Comparison of ENCODE assay signal across 8 cellular contexts in genomic region chr3:48429416-48430358, GRCh38. TPM values are rescaled to one million over a fixed set of nuclear protein-coding genes. Genes with fewer than 3 reads are reported as not detected.
DNase-seq lines count a peak whose midpoint lies in the region; ATAC-seq, FAIRE-seq and TF ChIP-seq lines count a peak whose summit lies in the region.

A gene with protein sequence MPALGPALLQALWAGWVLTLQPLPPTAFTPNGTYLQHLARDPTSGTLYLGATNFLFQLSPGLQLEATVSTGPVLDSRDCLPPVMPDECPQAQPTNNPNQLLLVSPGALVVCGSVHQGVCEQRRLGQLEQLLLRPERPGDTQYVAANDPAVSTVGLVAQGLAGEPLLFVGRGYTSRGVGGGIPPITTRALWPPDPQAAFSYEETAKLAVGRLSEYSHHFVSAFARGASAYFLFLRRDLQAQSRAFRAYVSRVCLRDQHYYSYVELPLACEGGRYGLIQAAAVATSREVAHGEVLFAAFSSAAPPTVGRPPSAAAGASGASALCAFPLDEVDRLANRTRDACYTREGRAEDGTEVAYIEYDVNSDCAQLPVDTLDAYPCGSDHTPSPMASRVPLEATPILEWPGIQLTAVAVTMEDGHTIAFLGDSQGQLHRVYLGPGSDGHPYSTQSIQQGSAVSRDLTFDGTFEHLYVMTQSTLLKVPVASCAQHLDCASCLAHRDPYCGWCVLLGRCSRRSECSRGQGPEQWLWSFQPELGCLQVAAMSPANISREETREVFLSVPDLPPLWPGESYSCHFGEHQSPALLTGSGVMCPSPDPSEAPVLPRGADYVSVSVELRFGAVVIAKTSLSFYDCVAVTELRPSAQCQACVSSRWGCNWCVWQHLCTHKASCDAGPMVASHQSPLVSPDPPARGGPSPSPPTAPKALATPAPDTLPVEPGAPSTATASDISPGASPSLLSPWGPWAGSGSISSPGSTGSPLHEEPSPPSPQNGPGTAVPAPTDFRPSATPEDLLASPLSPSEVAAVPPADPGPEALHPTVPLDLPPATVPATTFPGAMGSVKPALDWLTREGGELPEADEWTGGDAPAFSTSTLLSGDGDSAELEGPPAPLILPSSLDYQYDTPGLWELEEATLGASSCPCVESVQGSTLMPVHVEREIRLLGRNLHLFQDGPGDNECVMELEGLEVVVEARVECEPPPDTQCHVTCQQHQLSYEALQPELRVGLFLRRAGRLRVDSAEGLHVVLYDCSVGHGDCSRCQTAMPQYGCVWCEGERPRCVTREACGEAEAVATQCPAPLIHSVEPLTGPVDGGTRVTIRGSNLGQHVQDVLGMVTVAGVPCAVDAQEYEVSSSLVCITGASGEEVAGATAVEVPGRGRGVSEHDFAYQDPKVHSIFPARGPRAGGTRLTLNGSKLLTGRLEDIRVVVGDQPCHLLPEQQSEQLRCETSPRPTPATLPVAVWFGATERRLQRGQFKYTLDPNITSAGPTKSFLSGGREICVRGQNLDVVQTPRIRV (N-terminal part only) (minus strand): TSS chr3:48430086. CDS start chr3:48424611, 5,475 bp downstream.

- H3K4me1 ChIP-seq in BE2C (no peaks in the 10 kb centered on the region; the same call in 1 of the 2 replicates), endocrine pancreas (ENCODE audit: control insufficient read depth, insufficient read depth, low read length) (no peaks in the 10 kb centered on the region)

- no peak for TF ChIP-seq POLR2A in H54 (IDR thresholded peaks at IDR 0.05; ENCODE audit: low read depth, low read length)

- H3K27me3 ChIP-seq in BE2C (no peaks in the 10 kb centered on the region), endocrine pancreas (ENCODE audit: control insufficient read depth, insufficient read depth, low read length) (no peaks in the 10 kb centered on the region)

- DNase-seq in BE2C = peak; percentile 39
- DNase-seq in H54 (ENCODE audit: insufficient read length, low spot score) = peak; percentile 75
- DNase-seq in NCI-H345 (lab: John Stamatoyannopoulos, UW) = peak; percentile 82
- peak in 2 of 3 experiments; percentile 11 to 37 for DNase-seq in activated CD8-positive, alpha-beta memory T cell treated with anti-CD3 and anti-CD28 coated beads for 48 hours (ENCODE audit: low read depth in 2 of 3, low spot score in 2 of 3)
- DNase-seq in lung microvascular endothelial cell (ENCODE audit: low read depth in 2 of 2) = peak in 1 of 2 donors; percentile 55
- peak; percentile 47 to 53 (median 47) for DNase-seq in stimulated activated CD4-positive, alpha-beta T cell treated with anti-CD3 and anti-CD28 coated beads, TNF-alpha, amount 100 ng/mL, for 4 hours (ENCODE audit: low read depth in 3 of 3)

- H3K9ac ChIP-seq in endocrine pancreas (ENCODE audit: control insufficient read depth, insufficient read depth, low read length) = peak within 1 kb of the TSS; percentile 42

- no peaks in the 10 kb centered on the region for H3K9me3 ChIP-seq in BE2C
- H3K9me3 ChIP-seq in endocrine pancreas (ENCODE audit: control insufficient read depth, low read length) = no peaks in the 10 kb centered on the region

- H3K4me3 ChIP-seq in BE2C (ENCODE audit: low read depth, low read length) = peak within 1 kb of the TSS; percentile 59
- H3K4me3 ChIP-seq in endocrine pancreas (ENCODE audit: control insufficient read depth, insufficient read depth, low read length) = no peak within 1 kb of the TSS

- no peak for ATAC-seq in HG02852 (IDR thresholded peaks at IDR 0.05; ENCODE audit: unreplicated experiment)

- H3K36me3 ChIP-seq in BE2C (peaks cover 3% of the 10 kb centered on the region; the same call in 1 of the 2 replicates), endocrine pancreas (ENCODE audit: control insufficient read depth, insufficient read depth, low read length) (no peaks in the 10 kb centered on the region)

- TF ChIP-seq CTCF in BE2C (IDR thresholded peaks at IDR 0.05; ENCODE audit: low read depth, low read length) = no peak

- no peak for FAIRE-seq in H54 (lab: Jason Lieb, UNC)

RNA-seq across cellular contexts. Expression of the gene that starts here (rescaled TPM):
- 24.9 TPM for polyA plus RNA-seq in BE2C (2012; ENCODE audit: insufficient read depth, insufficient read length, low read depth)
- 16.1 and 17.0 TPM in 2 replicates for total RNA-seq in lung microvascular endothelial cell
